15 cellular contexts compared by ENCODE assay signal in genomic region chr6:116017546-116018276, GRCh38. TPM values are rescaled to one million over a fixed set of nuclear protein-coding genes. Genes with fewer than 3 reads are reported as not detected.
DNase-seq lines count a peak whose midpoint lies in the region; ATAC-seq and TF ChIP-seq lines count a peak whose summit lies in the region.
"Had no signal": no experiment of that assay in that cellular context is flagged by ENCODE, and none has a peak within 500 bp of the region (broad histone marks: within the 10 kb centered on the region; RNA-seq: fewer than 3 reads in every experiment).

No MANE protein-coding gene starts in this region.

- POLR2A ChIA-PET in activated CD8-positive, alpha-beta T cell treated with anti-CD3 and anti-CD28 coated beads for 36 hours (lab: Charles Lee): no interaction called here

- no peak overlapping the region for H3K4me3 ChIP-seq in colonic mucosa

- H3K27ac ChIP-seq in colonic mucosa: peak overlapping the region; percentile 14

- ATAC-seq in GM18867 (IDR thresholded peaks at IDR 0.05; ENCODE audit: unreplicated experiment) (peak; percentile 11), HG03432 (IDR thresholded peaks at IDR 0.05; ENCODE audit: unreplicated experiment) (peak; percentile 17), GM18870 (IDR thresholded peaks at IDR 0.05; ENCODE audit: unreplicated experiment) (no peak)
- no peak for ATAC-seq in activated CD8-positive, alpha-beta T cell treated with anti-CD3 and anti-CD28 coated beads for 36 hours
- ATAC-seq: activated CD8-positive, alpha-beta T cell treated with anti-CD3 and anti-CD28 coated beads, Interleukin-2, amount 10 ng/mL, durations not matched to agents 7 days and 5 days; T-cell had no signal

- H3K4me3 Mint-ChIP-seq in progenitor cell of endocrine pancreas (ENCODE audit: low read depth): peak overlapping the region; percentile 25
- no peak overlapping the region for H3K4me3 Mint-ChIP-seq in activated CD8-positive, alpha-beta T cell treated with anti-CD3 and anti-CD28 coated beads for 36 hours
- H3K4me3 Mint-ChIP-seq: activated CD8-positive, alpha-beta T cell treated with anti-CD3 and anti-CD28 coated beads, Interleukin-2, amount 10 ng/mL, durations not matched to agents 7 days and 5 days; CD8-positive, alpha-beta memory T cell; dendritic cell treated with granulocyte-macrophage colony-stimulating factor and Interleukin-4, amounts not matched to agents 40 ng/mL and 50 ng/mL, for 4 days; T-cell had no signal

- H3K4me1 Mint-ChIP-seq in progenitor cell of endocrine pancreas (ENCODE audit: low read depth): peaks cover 38% of the 10 kb centered on the region
- no peaks in the 10 kb centered on the region for H3K4me1 Mint-ChIP-seq in activated CD8-positive, alpha-beta T cell treated with anti-CD3 and anti-CD28 coated beads for 36 hours (ENCODE audit: low read depth)
- H3K4me1 Mint-ChIP-seq: CD8-positive, alpha-beta memory T cell; T-cell had no signal

- H3K4me1 ChIP-seq in colonic mucosa: no peaks in the 10 kb centered on the region

- DNase-seq in colonic mucosa (no peak), progenitor cell of endocrine pancreas (ENCODE audit: low spot score, unreplicated experiment) (no peak), activated gamma-delta T cell treated with Interleukin-2 at 50 U/mL for 16 hours (no peak), NCI-H774 (lab: John Stamatoyannopoulos, UW) (no peak)
- DNase-seq in activated CD8-positive, alpha-beta T cell treated with anti-CD3 and anti-CD28 coated beads for 36 hours: no peak
- DNase-seq: activated CD8-positive, alpha-beta T cell treated with anti-CD3 and anti-CD28 coated beads, Interleukin-2, amount 10 ng/mL, durations not matched to agents 7 days and 5 days; activated naive CD4-positive, alpha-beta T cell treated with anti-CD3 and anti-CD28 coated beads, Interleukin-2, amount 50 U/mL, for 16 hours; CD8-positive, alpha-beta memory T cell; kidney glomerular epithelial cell; NCI-H1417 treated with DMSO at 0.1 percent for 48 hours; T-cell had no signal

- CTCF ChIA-PET in activated CD8-positive, alpha-beta T cell treated with anti-CD3 and anti-CD28 coated beads for 36 hours (lab: Charles Lee): interaction anchor here (0.9 to 1.2 kb wide), 4 partner anchors 9 to 94 kb away, joined by 3 read pairs; no protein-coding TSS in a partner anchor

- intact Hi-C loops in colonic mucosa (cut with DNase I): no loop called here
- intact Hi-C loops in activated CD8-positive, alpha-beta T cell treated with anti-CD3 and anti-CD28 coated beads for 36 hours (cut with micrococcal nuclease): no loop called here

- peaks cover 7% of the 10 kb centered on the region for H3K9me3 Mint-ChIP-seq in progenitor cell of endocrine pancreas (ENCODE audit: low read depth)
- H3K9me3 Mint-ChIP-seq in activated CD8-positive, alpha-beta T cell treated with anti-CD3 and anti-CD28 coated beads for 36 hours: no peaks in the 10 kb centered on the region
- H3K9me3 Mint-ChIP-seq: CD8-positive, alpha-beta memory T cell; dendritic cell treated with granulocyte-macrophage colony-stimulating factor and Interleukin-4, amounts not matched to agents 40 ng/mL and 50 ng/mL, for 4 days; T-cell had no signal

- H3K27ac Mint-ChIP-seq in progenitor cell of endocrine pancreas: peak overlapping the region; percentile 88
- no peak overlapping the region for H3K27ac Mint-ChIP-seq in activated CD8-positive, alpha-beta T cell treated with anti-CD3 and anti-CD28 coated beads for 36 hours
- H3K27ac Mint-ChIP-seq: activated CD8-positive, alpha-beta T cell treated with anti-CD3 and anti-CD28 coated beads, Interleukin-2, amount 10 ng/mL, durations not matched to agents 7 days and 5 days; dendritic cell treated with granulocyte-macrophage colony-stimulating factor and Interleukin-4, amounts not matched to agents 40 ng/mL and 50 ng/mL, for 4 days; T-cell had no signal

- H3K36me3 ChIP-seq in colonic mucosa: no peaks in the 10 kb centered on the region

- H3K9me3 ChIP-seq in colonic mucosa: no peaks in the 10 kb centered on the region

- no peaks in the 10 kb centered on the region for H3K27me3 ChIP-seq in colonic mucosa

- TF ChIP-seq CTCF in colonic mucosa (IDR thresholded peaks at IDR 0.05) (no peak), progenitor cell of endocrine pancreas (IDR thresholded peaks at IDR 0.05; ENCODE audit: unreplicated experiment) (no peak)
- no peak for TF ChIP-seq CTCF in activated CD8-positive, alpha-beta T cell treated with anti-CD3 and anti-CD28 coated beads for 36 hours (IDR thresholded peaks at IDR 0.05)

- no peaks in the 10 kb centered on the region for H3K27me3 Mint-ChIP-seq in progenitor cell of endocrine pancreas
- peaks cover 22% of the 10 kb centered on the region for H3K27me3 Mint-ChIP-seq in activated CD8-positive, alpha-beta T cell treated with anti-CD3 and anti-CD28 coated beads for 36 hours

- H3K9ac ChIP-seq in colonic mucosa (ENCODE audit: low read depth in 2 of 2, low read length in 2 of 2): no peak overlapping the region

- H3K36me3 Mint-ChIP-seq in progenitor cell of endocrine pancreas (ENCODE audit: insufficient read depth): peaks cover 5% of the 10 kb centered on the region
- no peaks in the 10 kb centered on the region for H3K36me3 Mint-ChIP-seq in activated CD8-positive, alpha-beta T cell treated with anti-CD3 and anti-CD28 coated beads for 36 hours (ENCODE audit: low read depth)
- H3K36me3 Mint-ChIP-seq: CD8-positive, alpha-beta memory T cell; T-cell had no signal

RNA-seq across cellular contexts. Expression of gene FRK, which starts 43.0 kb away (rescaled TPM):
- total RNA-seq in colonic mucosa: 10 to 100 TPM; 25.9 to 27.1 TPM
- 8.6 and 8.8 TPM in 2 replicates for total RNA-seq in progenitor cell of endocrine pancreas
- total RNA-seq in activated CD8-positive, alpha-beta T cell treated with anti-CD3 and anti-CD28 coated beads for 36 hours: under 1 TPM; 0.04 to 0.07 TPM

Comparison
In these comparisons a context has a peak if more than half of its experiments do, and no peak if none do; other contexts are left out.
1. ATAC-seq: peak in GM18867 (single experiment) and HG03432 (single experiment); none in GM18870 (single experiment) and activated CD8-positive, alpha-beta T cell treated with anti-CD3 and anti-CD28 coated beads for 36 hours (single experiment).